9 cellular contexts compared by ENCODE assay signal in genomic region chr4:100106982-100107381, GRCh38.
DNase-seq lines count a peak whose midpoint lies in the region; ATAC-seq and TF ChIP-seq lines count a peak whose summit lies in the region.
"Had no signal": no experiment of that assay in that cellular context is flagged by ENCODE, and none has a peak within 500 bp of the region (broad histone marks: within the 10 kb centered on the region; RNA-seq: fewer than 3 reads in every experiment).

No MANE protein-coding gene starts in this region.

- H3K27me3 ChIP-seq in CD4-positive, alpha-beta memory T cell (ENCODE audit: insufficient read depth, low read length): no peaks in the 10 kb centered on the region
- no peaks in the 10 kb centered on the region for H3K27me3 ChIP-seq in left ventricle myocardium inferior (ENCODE audit: low read depth)

- H3K4me3 Mint-ChIP-seq in CD4-positive, alpha-beta memory T cell: peak overlapping the region in 2 of 8 donors; percentile 33 to 52
- no peak overlapping the region for H3K4me3 Mint-ChIP-seq in activated CD4-positive, alpha-beta memory T cell treated with anti-CD3 and anti-CD28 coated beads for 36 hours
- H3K4me3 Mint-ChIP-seq: nephron progenitor cell had no signal

- H3K27ac ChIP-seq in CD4-positive, alpha-beta memory T cell (ENCODE audit: low read depth, low read length): no peak overlapping the region
- H3K27ac ChIP-seq in left ventricle myocardium inferior (replicated peaks): no peak overlapping the region

- H3K4me1 Mint-ChIP-seq in CD4-positive, alpha-beta memory T cell: peaks cover 6 to 12% (median 10%) of the 10 kb centered on the region in 4 donors
- H3K4me1 Mint-ChIP-seq in activated CD4-positive, alpha-beta memory T cell treated with anti-CD3 and anti-CD28 coated beads for 36 hours (ENCODE audit: low read depth): peaks cover 8% of the 10 kb centered on the region
- H3K4me1 Mint-ChIP-seq: nephron progenitor cell had no signal

- no peak for TF ChIP-seq CTCF in left ventricle myocardium inferior (IDR thresholded peaks at IDR 0.05; ENCODE audit: borderline replicate concordance)

- H3K36me3 Mint-ChIP-seq in CD4-positive, alpha-beta memory T cell: no peaks in the 10 kb centered on the region
- no peaks in the 10 kb centered on the region for H3K36me3 Mint-ChIP-seq in activated CD4-positive, alpha-beta memory T cell treated with anti-CD3 and anti-CD28 coated beads for 36 hours

- ATAC-seq in GM19452 (IDR thresholded peaks at IDR 0.05; ENCODE audit: unreplicated experiment) (peak; percentile 99), HG03159 (IDR thresholded peaks at IDR 0.05; ENCODE audit: unreplicated experiment) (peak; percentile 99)

- peaks cover 9% of the 10 kb centered on the region for H3K4me1 ChIP-seq in CD4-positive, alpha-beta memory T cell (ENCODE audit: insufficient read depth, low read length)
- H3K4me1 ChIP-seq in left ventricle myocardium inferior: no peaks in the 10 kb centered on the region

- peak; percentile 26 to 50 (median 39) for DNase-seq in CD4-positive, alpha-beta memory T cell
- peak; percentile 19 for DNase-seq in activated CD4-positive, alpha-beta memory T cell treated with anti-CD3 and anti-CD28 coated beads for 36 hours
- no peak for DNase-seq in NCI-H2029 treated with DMSO at 0.1 percent for 48 hours (lab: John Stamatoyannopoulos, UW)
- DNase-seq in NCI-H2107 (lab: John Stamatoyannopoulos, UW): no peak
- DNase-seq in retina: no peak
- DNase-seq in left ventricle myocardium inferior: no peak
- DNase-seq: nephron progenitor cell had no signal

- CTCF ChIA-PET in CD4-positive, alpha-beta memory T cell (lab: Charles Lee; ENCODE audit: partially characterized antibody): interaction anchor here (9.2 kb wide), 1 partner anchor 14 kb away, joined by 91 read pairs; no protein-coding TSS in a partner anchor
- CTCF ChIA-PET in activated CD4-positive, alpha-beta memory T cell treated with anti-CD3 and anti-CD28 coated beads for 36 hours (lab: Charles Lee): interaction anchor here (0.6 to 2.1 kb wide), 3 partner anchors 9 to 14 kb away, joined by 3 to 14 read pairs (median 12); no protein-coding TSS in a partner anchor

- no peaks in the 10 kb centered on the region for H3K9me3 Mint-ChIP-seq in CD4-positive, alpha-beta memory T cell
- H3K9me3 Mint-ChIP-seq in activated CD4-positive, alpha-beta memory T cell treated with anti-CD3 and anti-CD28 coated beads for 36 hours: no peaks in the 10 kb centered on the region
- H3K9me3 Mint-ChIP-seq: nephron progenitor cell had no signal

- no peaks in the 10 kb centered on the region for H3K27me3 Mint-ChIP-seq in CD4-positive, alpha-beta memory T cell
- H3K27me3 Mint-ChIP-seq in activated CD4-positive, alpha-beta memory T cell treated with anti-CD3 and anti-CD28 coated beads for 36 hours: no peaks in the 10 kb centered on the region

- H3K9me3 ChIP-seq in CD4-positive, alpha-beta memory T cell (ENCODE audit: control insufficient read depth in 1 of 2, low read length in 2 of 2): no peaks in the 10 kb centered on the region
- H3K9me3 ChIP-seq in left ventricle myocardium inferior (replicated peaks): no peaks in the 10 kb centered on the region

- POLR2A ChIA-PET in CD4-positive, alpha-beta memory T cell (lab: Charles Lee; ENCODE audit: partially characterized antibody): interaction anchor here (1.0 to 1.2 kb wide), 2 partner anchors 13 to 162 kb away, joined by 3 to 4 read pairs; no protein-coding TSS in a partner anchor
- POLR2A ChIA-PET in activated CD4-positive, alpha-beta memory T cell treated with anti-CD3 and anti-CD28 coated beads for 36 hours (lab: Charles Lee): no interaction called here

- no peak overlapping the region for H3K4me3 ChIP-seq in CD4-positive, alpha-beta memory T cell (ENCODE audit: low read length in 2 of 2)
- no peak overlapping the region for H3K4me3 ChIP-seq in left ventricle myocardium inferior

- intact Hi-C loops in CD4-positive, alpha-beta memory T cell (cut with micrococcal nuclease): no loop called here
- intact Hi-C loops in activated CD4-positive, alpha-beta memory T cell treated with anti-CD3 and anti-CD28 coated beads for 36 hours (cut with micrococcal nuclease): no loop called here
- intact Hi-C loops in left ventricle myocardium inferior (cut with micrococcal nuclease): no loop called here

- H3K27ac Mint-ChIP-seq in CD4-positive, alpha-beta memory T cell: peak overlapping the region in 3 of 7 donors; percentile 5 to 80 (median 66)
- no peak overlapping the region for H3K27ac Mint-ChIP-seq in activated CD4-positive, alpha-beta memory T cell treated with anti-CD3 and anti-CD28 coated beads for 36 hours
- H3K27ac Mint-ChIP-seq: nephron progenitor cell had no signal

- no peaks in the 10 kb centered on the region for H3K36me3 ChIP-seq in CD4-positive, alpha-beta memory T cell (ENCODE audit: insufficient read depth, low read length)
- H3K36me3 ChIP-seq in left ventricle myocardium inferior: no peaks in the 10 kb centered on the region

Comparison
In these comparisons a context has a peak if more than half of its experiments do, and no peak if none do; other contexts are left out.
1. DNase-seq: peak in CD4-positive, alpha-beta memory T cell (5 of 5) and activated CD4-positive, alpha-beta memory T cell treated with anti-CD3 and anti-CD28 coated beads for 36 hours (single experiment); none in NCI-H2029 treated with DMSO at 0.1 percent for 48 hours (single experiment), NCI-H2107 (single experiment), retina (single experiment) and left ventricle myocardium inferior (single experiment).